In genomic region chr4:26762650-26763049, GRCh38 we compare ENCODE assay signal across 1 cellular context.
TF ChIP-seq lines count a peak whose summit lies in the region.

No MANE protein-coding gene starts in this region.

TF ChIP-seq in GM23338, 12 proteins besides CTCF, POLR2A, EP300 and RAD21 (continued from another document):
- TF ChIP-seq, protein P1, sequence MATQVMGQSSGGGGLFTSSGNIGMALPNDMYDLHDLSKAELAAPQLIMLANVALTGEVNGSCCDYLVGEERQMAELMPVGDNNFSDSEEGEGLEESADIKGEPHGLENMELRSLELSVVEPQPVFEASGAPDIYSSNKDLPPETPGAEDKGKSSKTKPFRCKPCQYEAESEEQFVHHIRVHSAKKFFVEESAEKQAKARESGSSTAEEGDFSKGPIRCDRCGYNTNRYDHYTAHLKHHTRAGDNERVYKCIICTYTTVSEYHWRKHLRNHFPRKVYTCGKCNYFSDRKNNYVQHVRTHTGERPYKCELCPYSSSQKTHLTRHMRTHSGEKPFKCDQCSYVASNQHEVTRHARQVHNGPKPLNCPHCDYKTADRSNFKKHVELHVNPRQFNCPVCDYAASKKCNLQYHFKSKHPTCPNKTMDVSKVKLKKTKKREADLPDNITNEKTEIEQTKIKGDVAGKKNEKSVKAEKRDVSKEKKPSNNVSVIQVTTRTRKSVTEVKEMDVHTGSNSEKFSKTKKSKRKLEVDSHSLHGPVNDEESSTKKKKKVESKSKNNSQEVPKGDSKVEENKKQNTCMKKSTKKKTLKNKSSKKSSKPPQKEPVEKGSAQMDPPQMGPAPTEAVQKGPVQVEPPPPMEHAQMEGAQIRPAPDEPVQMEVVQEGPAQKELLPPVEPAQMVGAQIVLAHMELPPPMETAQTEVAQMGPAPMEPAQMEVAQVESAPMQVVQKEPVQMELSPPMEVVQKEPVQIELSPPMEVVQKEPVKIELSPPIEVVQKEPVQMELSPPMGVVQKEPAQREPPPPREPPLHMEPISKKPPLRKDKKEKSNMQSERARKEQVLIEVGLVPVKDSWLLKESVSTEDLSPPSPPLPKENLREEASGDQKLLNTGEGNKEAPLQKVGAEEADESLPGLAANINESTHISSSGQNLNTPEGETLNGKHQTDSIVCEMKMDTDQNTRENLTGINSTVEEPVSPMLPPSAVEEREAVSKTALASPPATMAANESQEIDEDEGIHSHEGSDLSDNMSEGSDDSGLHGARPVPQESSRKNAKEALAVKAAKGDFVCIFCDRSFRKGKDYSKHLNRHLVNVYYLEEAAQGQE (IDR thresholded peaks at IDR 0.05; ENCODE audit: unreplicated experiment), result no peak
- TF ChIP-seq ETS1 (IDR thresholded peaks at IDR 0.05), result no peak
- no peak for TF ChIP-seq NANOG (IDR thresholded peaks at IDR 0.05; ENCODE audit: borderline replicate concordance)
- TF ChIP-seq POLR2AphosphoS5 (IDR thresholded peaks at IDR 0.05; ENCODE audit: low read depth), result no peak
